9 cellular contexts compared by ENCODE assay signal in genomic region chr17:36121099-36121498, GRCh38. TPM values are rescaled to one million over a fixed set of nuclear protein-coding genes. Genes with fewer than 3 reads are reported as not detected.
"Had no signal": no experiment of that assay in that cellular context is flagged by ENCODE, and none has a peak within 500 bp of the region (broad histone marks: within the 10 kb centered on the region; RNA-seq: fewer than 3 reads in every experiment).

No MANE protein-coding gene starts in this region.

RNA-seq across cellular contexts. Expression of gene CCL4, which starts 17.5 kb away (rescaled TPM):
- total RNA-seq: chondrocyte, dermis microvascular lymphatic vessel endothelial cell, endodermal cell, esophagus mucosa, glomerular endothelial cell, kidney epithelial cell, lung microvascular endothelial cell, mesothelial cell of epicardium had no signal

RNA-seq across cellular contexts. Expression of gene CCL3, which starts 31.2 kb away (rescaled TPM):
- total RNA-seq: chondrocyte, dermis microvascular lymphatic vessel endothelial cell, endodermal cell, esophagus mucosa, glomerular endothelial cell, left ventricle myocardium superior, lung microvascular endothelial cell, mesothelial cell of epicardium had no signal

RNA-seq across cellular contexts. Expression of gene TBC1D3B, which starts 55.3 kb away (rescaled TPM):
- total RNA-seq: kidney epithelial cell had no signal

RNA-seq across cellular contexts. Expression of gene CCL18, which starts 57.0 kb away (rescaled TPM):
- total RNA-seq: chondrocyte, dermis microvascular lymphatic vessel endothelial cell, endodermal cell, glomerular endothelial cell, kidney epithelial cell, lung microvascular endothelial cell, mesothelial cell of epicardium had no signal
